Comparison of ENCODE assay signal across 8 cellular contexts in the genomic region with DNA sequence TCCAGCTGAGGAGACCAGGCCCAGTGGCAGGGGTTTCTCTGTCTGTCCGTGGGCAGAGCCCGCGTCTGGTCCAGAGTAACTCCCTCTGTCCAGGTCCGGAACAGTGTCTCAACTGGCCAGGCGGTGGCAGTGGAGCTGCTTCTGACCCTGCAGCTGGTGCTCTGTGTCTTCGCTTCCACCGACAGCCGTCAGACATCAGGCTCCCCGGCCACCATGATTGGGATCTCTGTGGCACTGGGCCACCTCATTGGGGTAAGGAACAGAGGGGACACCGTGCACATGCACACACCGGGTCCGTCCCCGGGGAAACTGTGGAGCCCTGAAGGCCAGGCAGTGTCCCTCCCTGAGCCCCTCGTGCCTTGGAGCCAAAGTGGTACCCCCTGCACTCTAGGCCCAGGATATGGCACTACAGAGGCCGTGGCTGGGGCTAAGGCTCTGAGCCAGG. TPM values are rescaled to one million over a fixed set of nuclear protein-coding genes. Genes with fewer than 3 reads are reported as not detected.
DNase-seq lines count a peak whose midpoint lies in the region; ATAC-seq and TF ChIP-seq lines count a peak whose summit lies in the region.

No MANE protein-coding gene starts in this region.

- no peak overlapping the region for H3K9ac ChIP-seq in PC-3 (ENCODE audit: low read length)

- CTCF ChIA-PET in PC-3 (lab: Charles Lee), result interaction anchor here (0.5 to 1.7 kb wide), 2 partner anchors 82 to 96 kb away, joined by 4 to 7 read pairs; no protein-coding TSS in a partner anchor

- H3K9me3 ChIP-seq in PC-3 (ENCODE audit: low read length), result no peaks in the 10 kb centered on the region

- POLR2A ChIA-PET in PC-3 (lab: Charles Lee; ENCODE audit: unreplicated experiment), result interaction anchor here (0.7 kb wide), 1 partner anchor 10 kb away, joined by 7 read pairs; no protein-coding TSS in a partner anchor

- H3K79me2 ChIP-seq in PC-3 (ENCODE audit: low read length), result no peaks in the 10 kb centered on the region

- H3K9me2 ChIP-seq in PC-3 (replicated peaks; ENCODE audit: low read length), result no peaks in the 10 kb centered on the region

- no TSS peak for BruUV-seq in PC-3 (replicated peaks; lab: Mats Ljungman, UMichigan)

- no peaks in the 10 kb centered on the region for H3K4me1 ChIP-seq in PC-3 (ENCODE audit: insufficient read depth, low read length)

- no peaks in the 10 kb centered on the region for H3F3A ChIP-seq in PC-3 (ENCODE audit: low read length, unreplicated experiment)

- H3K36me3 ChIP-seq in PC-3 (ENCODE audit: low read depth, low read length), result no peaks in the 10 kb centered on the region

- H3K4me3 ChIP-seq in PC-3 (ENCODE audit: low read length) (no peak overlapping the region), epithelial cell of esophagus (ENCODE audit: low read length) (no peak overlapping the region)

- DNase-seq in AG20443 (ENCODE audit: low spot score) (peak; percentile 85), PC-3 (peak; percentile 38), epithelial cell of esophagus (ENCODE audit: low read depth) (peak; percentile 41), mucosa of gallbladder (ENCODE audit: low spot score) (peak; percentile 78), activated gamma-delta T cell treated with Interleukin-2 at 50 U/mL for 16 hours (no peak), middle frontal gyrus (ENCODE audit: extremely low spot score, low spot score) (no peak), NCI-H1436 treated with DMSO at 0.1 percent for 48 hours (lab: John Stamatoyannopoulos, UW) (no peak), NAMALWA (ENCODE audit: low spot score) (no peak)

- ATAC-seq in PC-3, result peak; percentile 93

- no peak overlapping the region for H2AFZ ChIP-seq in PC-3 (ENCODE audit: low read length)

- no peaks in the 10 kb centered on the region for H4K20me1 ChIP-seq in PC-3 (ENCODE audit: low read length)

- no peak overlapping the region for H3K4me2 ChIP-seq in PC-3 (ENCODE audit: low read length)

- TF ChIP-seq CTCF in PC-3 (conservative IDR thresholded peaks at IDR 0.05; ENCODE audit: low read depth, low read length) (peak; percentile 53), epithelial cell of esophagus (IDR thresholded peaks at IDR 0.05; ENCODE audit: insufficient read depth, low read depth, low read length, missing control alignments) (peak; percentile 28)

- no peak overlapping the region for H3K27ac ChIP-seq in PC-3 (ENCODE audit: low read length)

- intact Hi-C loops in PC-3 (cut with micrococcal nuclease), result loop anchor here (2.0 kb wide), 1 partner anchor 83 kb away; the partner anchor contains the start of gene ASIC1

- no peaks in the 10 kb centered on the region for H3K27me3 ChIP-seq in PC-3 (ENCODE audit: low read length)

RNA-seq across cellular contexts. Expression of gene AQP6, which starts 1.5 kb away (rescaled TPM):
- total RNA-seq in PC-3 (2014; rRNA removed) (not detected in 2 replicates), mucosa of gallbladder (0.32 TPM)

RNA-seq across cellular contexts. Expression of gene AQP5, which starts 12.6 kb away (rescaled TPM):
- total RNA-seq in PC-3 (2014; rRNA removed) (not detected in 2 replicates), mucosa of gallbladder (1.6 TPM)

RNA-seq across cellular contexts. Expression of gene AQP2, which starts 23.7 kb away (rescaled TPM):
- total RNA-seq in PC-3 (2014; rRNA removed), result not detected in 2 replicates
- total RNA-seq in mucosa of gallbladder, result not detected

RNA-seq across cellular contexts. Expression of gene RACGAP1, which starts 51.0 kb away (rescaled TPM):
- total RNA-seq in PC-3 (2014; rRNA removed) (95.3 and 97.9 TPM in 2 replicates), mucosa of gallbladder (16.6 TPM)

Comparison
In these comparisons a context has a peak if more than half of its experiments do, and no peak if none do; other contexts are left out.
1. DNase-seq: peak in AG20443 (single experiment), PC-3 (single experiment), epithelial cell of esophagus (single experiment) and mucosa of gallbladder (single experiment); none in activated gamma-delta T cell treated with Interleukin-2 at 50 U/mL for 16 hours (single experiment), middle frontal gyrus (single experiment), NCI-H1436 treated with DMSO at 0.1 percent for 48 hours (single experiment) and NAMALWA (single experiment).